ENCODE assay signal across 7 cellular contexts in the genomic region with DNA sequence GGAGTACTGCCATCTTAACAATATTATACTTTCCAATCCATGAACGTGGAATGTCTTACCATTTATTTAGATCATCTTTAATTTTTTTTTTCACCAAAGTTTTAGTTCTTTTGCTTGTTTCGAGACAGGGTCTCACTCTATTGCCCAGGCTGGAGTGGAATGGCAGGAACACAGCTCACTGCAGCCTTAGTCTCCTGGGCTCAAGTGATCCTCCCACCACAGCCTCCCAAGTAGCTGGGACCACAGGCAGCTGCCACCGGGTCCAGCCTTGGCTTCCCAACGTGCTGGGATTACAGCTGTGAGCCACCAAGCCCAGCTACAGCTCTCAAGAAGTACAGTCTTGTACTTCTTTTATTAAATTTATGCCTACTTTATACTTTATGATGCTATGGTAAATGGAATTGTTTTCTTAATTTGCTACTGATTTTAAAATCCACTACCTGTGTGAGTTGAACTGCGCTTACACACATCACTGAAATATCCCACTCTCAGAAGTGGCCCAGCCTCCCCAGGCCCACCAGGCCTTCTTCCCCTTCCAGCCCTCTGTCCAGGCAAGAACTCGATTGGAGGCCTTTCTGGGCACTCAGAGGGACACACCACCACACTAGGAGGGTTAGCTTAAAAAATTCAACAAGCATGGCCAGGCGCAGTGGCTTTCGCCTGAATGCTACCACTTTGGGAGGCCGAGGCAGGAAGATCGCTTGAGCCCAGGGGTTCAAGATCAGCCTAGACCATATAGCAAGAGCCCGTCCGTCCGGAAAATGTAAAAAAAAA. TPM values are rescaled to one million over a fixed set of nuclear protein-coding genes. Genes with fewer than 3 reads are reported as not detected.
DNase-seq lines count a peak whose midpoint lies in the region; ATAC-seq and TF ChIP-seq lines count a peak whose summit lies in the region.

No MANE protein-coding gene starts in this region.

- H3K9me3 Mint-ChIP-seq in activated CD8-positive, alpha-beta T cell treated with anti-CD3 and anti-CD28 coated beads for 36 hours, result no peaks in the 10 kb centered on the region
- no peaks in the 10 kb centered on the region for H3K9me3 Mint-ChIP-seq in stimulated activated naive CD8-positive, alpha-beta T cell treated with anti-CD3 and anti-CD28 coated beads, Interleukin-15, amount 100 ng/mL, for 72 hours

- H3K9me3 ChIP-seq in HUES64 (ENCODE audit: insufficient read depth, low read depth, low read length) (no peaks in the 10 kb centered on the region), iPS-18a (ENCODE audit: control insufficient read depth, low read depth, low read length) (no peaks in the 10 kb centered on the region)

- peak overlapping the region; percentile 94 for H3K27ac Mint-ChIP-seq in activated CD8-positive, alpha-beta T cell treated with anti-CD3 and anti-CD28 coated beads for 36 hours
- H3K27ac Mint-ChIP-seq in stimulated activated naive CD8-positive, alpha-beta T cell treated with anti-CD3 and anti-CD28 coated beads, Interleukin-15, amount 100 ng/mL, for 72 hours, result peak overlapping the region; percentile 98 to 99

- H3K27me3 ChIP-seq in HUES64 (ENCODE audit: insufficient read depth, low read length), result no peaks in the 10 kb centered on the region
- no peaks in the 10 kb centered on the region for H3K27me3 ChIP-seq in iPS-18a (ENCODE audit: control insufficient read depth, insufficient read depth, low read length)

- TF ChIP-seq CTCF in activated CD8-positive, alpha-beta T cell treated with anti-CD3 and anti-CD28 coated beads for 36 hours (IDR thresholded peaks at IDR 0.05), result no peak

- H3K4me1 ChIP-seq in HUES64 (ENCODE audit: insufficient read depth, low read length), result no peaks in the 10 kb centered on the region
- no peaks in the 10 kb centered on the region for H3K4me1 ChIP-seq in iPS-18a (ENCODE audit: control insufficient read depth, low read depth, low read length)

- no peaks in the 10 kb centered on the region for H3K27me3 Mint-ChIP-seq in activated CD8-positive, alpha-beta T cell treated with anti-CD3 and anti-CD28 coated beads for 36 hours
- H3K27me3 Mint-ChIP-seq in stimulated activated naive CD8-positive, alpha-beta T cell treated with anti-CD3 and anti-CD28 coated beads, Interleukin-15, amount 100 ng/mL, for 72 hours, result no peaks in the 10 kb centered on the region

- peak overlapping the region; percentile 87 for H3K4me3 Mint-ChIP-seq in activated CD8-positive, alpha-beta T cell treated with anti-CD3 and anti-CD28 coated beads for 36 hours
- peak overlapping the region; percentile 97 to 99 for H3K4me3 Mint-ChIP-seq in stimulated activated naive CD8-positive, alpha-beta T cell treated with anti-CD3 and anti-CD28 coated beads, Interleukin-15, amount 100 ng/mL, for 72 hours

- peaks cover 25% of the 10 kb centered on the region for H3K36me3 Mint-ChIP-seq in activated CD8-positive, alpha-beta T cell treated with anti-CD3 and anti-CD28 coated beads for 36 hours (ENCODE audit: low read depth)

- H3K27ac ChIP-seq in HUES64 (ENCODE audit: low read depth, low read length) (peak overlapping the region; percentile 97; the same call in 1 of the 2 replicates), iPS-18a (ENCODE audit: low read length) (no peak overlapping the region)

- intact Hi-C loops in activated CD8-positive, alpha-beta T cell treated with anti-CD3 and anti-CD28 coated beads for 36 hours (cut with micrococcal nuclease), result no loop called here

- no peak for ATAC-seq in activated CD8-positive, alpha-beta T cell treated with anti-CD3 and anti-CD28 coated beads for 36 hours
- ATAC-seq in stimulated activated naive CD8-positive, alpha-beta T cell treated with anti-CD3 and anti-CD28 coated beads, Interleukin-15, amount 100 ng/mL, for 72 hours, result no peak
- no peak for ATAC-seq in HG02981 (IDR thresholded peaks at IDR 0.05; ENCODE audit: unreplicated experiment)

- POLR2A ChIA-PET in activated CD8-positive, alpha-beta T cell treated with anti-CD3 and anti-CD28 coated beads for 36 hours (lab: Charles Lee), result interaction anchor here (0.7 to 4.2 kb wide), 6 partner anchors 10 to 106 kb away, joined by 3 to 26 read pairs (median 6); a partner anchor contains a TSS

- WGBS in HUES64, result 80% methylated on average over 13 of the region's 13 CpGs

- peaks cover 28% of the 10 kb centered on the region for H3K4me1 Mint-ChIP-seq in activated CD8-positive, alpha-beta T cell treated with anti-CD3 and anti-CD28 coated beads for 36 hours (ENCODE audit: low read depth)
- peaks cover 63% of the 10 kb centered on the region for H3K4me1 Mint-ChIP-seq in stimulated activated naive CD8-positive, alpha-beta T cell treated with anti-CD3 and anti-CD28 coated beads, Interleukin-15, amount 100 ng/mL, for 72 hours

- DNase-seq in activated CD8-positive, alpha-beta T cell treated with anti-CD3 and anti-CD28 coated beads for 36 hours, result no peak
- no peak for DNase-seq in stimulated activated naive CD8-positive, alpha-beta T cell treated with anti-CD3 and anti-CD28 coated beads, Interleukin-15, amount 100 ng/mL, for 72 hours
- no peak for DNase-seq in SIG-M5 (lab: John Stamatoyannopoulos, UW)
- no peak for DNase-seq in globus pallidus (ENCODE audit: low spot score)

- H3K9ac ChIP-seq in HUES64 (ENCODE audit: low read depth, low read length) (peak overlapping the region; percentile 91), iPS-18a (ENCODE audit: low read length) (peak overlapping the region; percentile 85)

- CTCF ChIA-PET in activated CD8-positive, alpha-beta T cell treated with anti-CD3 and anti-CD28 coated beads for 36 hours (lab: Charles Lee), result interaction anchor here (1.0 to 2.6 kb wide), 3 partner anchors 14 to 44 kb away, joined by 3 to 30 read pairs (median 4); no protein-coding TSS in a partner anchor

- H3K36me3 ChIP-seq in HUES64 (ENCODE audit: insufficient read depth, low read length), result no peaks in the 10 kb centered on the region
- H3K36me3 ChIP-seq in iPS-18a (ENCODE audit: control insufficient read depth, low read depth, low read length), result no peaks in the 10 kb centered on the region

- H3K4me3 ChIP-seq in HUES64 (ENCODE audit: low read length) (peak overlapping the region; percentile 79), iPS-18a (ENCODE audit: low read length) (peak overlapping the region; percentile 89)

RNA-seq across cellular contexts. Expression of a gene that starts 1.0 kb away (rescaled TPM):
- 50.3 TPM for polyA plus RNA-seq in HUES64 (2013, experiment 1 of 2)
- polyA plus RNA-seq in HUES64 (2013, experiment 2 of 2), result 50.3 TPM
- total RNA-seq in activated CD8-positive, alpha-beta T cell treated with anti-CD3 and anti-CD28 coated beads for 36 hours, result 10 to 100 TPM; 58.0 to 58.9 TPM

RNA-seq across cellular contexts. Expression of a gene that starts 40.1 kb away (rescaled TPM):
- 3.4 TPM for polyA plus RNA-seq in HUES64 (2013, experiment 1 of 2)
- polyA plus RNA-seq in HUES64 (2013, experiment 2 of 2), result 4.6 TPM
- 1 to 10 TPM; 3.5 to 3.6 TPM for total RNA-seq in activated CD8-positive, alpha-beta T cell treated with anti-CD3 and anti-CD28 coated beads for 36 hours

RNA-seq across cellular contexts. Expression of a gene that starts 45.0 kb away (rescaled TPM):
- polyA plus RNA-seq in HUES64 (2013, experiment 1 of 2), result 36.6 TPM
- 37.9 TPM for polyA plus RNA-seq in HUES64 (2013, experiment 2 of 2)
- 10 to 100 TPM; 62.1 to 64.2 TPM for total RNA-seq in activated CD8-positive, alpha-beta T cell treated with anti-CD3 and anti-CD28 coated beads for 36 hours

RNA-seq across cellular contexts. Expression of a gene that starts 49.7 kb away (rescaled TPM):
- polyA plus RNA-seq in HUES64 (2013, experiment 1 of 2), result not detected
- not detected for polyA plus RNA-seq in HUES64 (2013, experiment 2 of 2)
- not detected for total RNA-seq in activated CD8-positive, alpha-beta T cell treated with anti-CD3 and anti-CD28 coated beads for 36 hours
